Comparison of ENCODE assay signal across 15 cellular contexts in genomic region chr13:37446503-37446902, GRCh38.
DNase-seq lines count a peak whose midpoint lies in the region; ATAC-seq and TF ChIP-seq lines count a peak whose summit lies in the region.
"Had no signal": no experiment of that assay in that cellular context is flagged by ENCODE, and none has a peak within 500 bp of the region (broad histone marks: within the 10 kb centered on the region; RNA-seq: fewer than 3 reads in every experiment).

No MANE protein-coding gene starts in this region.

- H3K36me3 ChIP-seq in ACC112 (ENCODE audit: insufficient read depth, low read length): no peaks in the 10 kb centered on the region
- H3K36me3 ChIP-seq in IMR-90 (ENCODE audit: control insufficient read depth, insufficient read depth, low read length): no peaks in the 10 kb centered on the region
- no peaks in the 10 kb centered on the region for H3K36me3 ChIP-seq in left lung
- H3K36me3 ChIP-seq: SJCRH30, tibial nerve had no signal

- no peaks in the 10 kb centered on the region for H3K79me1 ChIP-seq in IMR-90 (ENCODE audit: low read depth in 1 of 2, low read length in 2 of 2)

- dilution Hi-C loops in IMR-90 (cut with HindIII; ENCODE audit: low sequenced_read_pairs, unreplicated experiment): no loop called here

- H3K18ac ChIP-seq in IMR-90 (ENCODE audit: low read depth, low read length): peak overlapping the region; percentile 94; the same call in 1 of the 2 replicates

- no CpG with 5 or more reads among the region's 3 CpGs for WGBS in IMR-90 (ENCODE audit: extremely low coverage in 2 of 2, insufficient read length in 1 of 2), 2 experiments

- H4K20me1 ChIP-seq in IMR-90 (ENCODE audit: insufficient read depth, low read length): no peaks in the 10 kb centered on the region

- H3K27me3 ChIP-seq in ACC112 (ENCODE audit: insufficient read depth, low read length) (no peaks in the 10 kb centered on the region), IMR-90 (ENCODE audit: control insufficient read depth, insufficient read depth, low read length) (no peaks in the 10 kb centered on the region), left lung (no peaks in the 10 kb centered on the region)
- H3K27me3 ChIP-seq: SJCRH30, tibial nerve had no signal

- POLR2A ChIA-PET in IMR-90 (lab: Charles Lee; ENCODE audit: unreplicated experiment): no interaction called here

- H2BK20ac ChIP-seq in IMR-90 (ENCODE audit: low read depth, low read length): peak overlapping the region; percentile 97

- no TSS peak for BruUV-seq in IMR-90 (replicated peaks; lab: Mats Ljungman, UMichigan)

- TF ChIP-seq POLR2A in IMR-90 (IDR thresholded peaks at IDR 0.05; ENCODE audit: low read depth, low read length): no peak

- peak overlapping the region; percentile 85 for H2BK5ac ChIP-seq in IMR-90 (ENCODE audit: low read depth, low read length, poor library complexity, severe bottlenecking)

- H3K4me1 ChIP-seq in ACC112 (ENCODE audit: control insufficient read depth, insufficient read depth, low read length, unreplicated experiment): peaks cover 44% of the 10 kb centered on the region
- H3K4me1 ChIP-seq in IMR-90 (ENCODE audit: control insufficient read depth, insufficient read depth, low read length): peaks cover 16% of the 10 kb centered on the region
- no peaks in the 10 kb centered on the region for H3K4me1 ChIP-seq in left lung
- H3K4me1 ChIP-seq: SJCRH30, tibial nerve had no signal

- H3K4ac ChIP-seq in IMR-90 (ENCODE audit: low read depth, low read length): peak overlapping the region; percentile 89

- H3K79me2 ChIP-seq in ACC112 (ENCODE audit: control insufficient read depth, insufficient read depth, low read length, unreplicated experiment): no peaks in the 10 kb centered on the region

- H3K14ac ChIP-seq in IMR-90 (replicated peaks; ENCODE audit: low read depth, low read length): peak overlapping the region; percentile 95

- peaks cover 12% of the 10 kb centered on the region; the same call in 1 of the 2 replicates for H3K9me1 ChIP-seq in IMR-90 (ENCODE audit: insufficient read depth, low read length)

- intact Hi-C loops in IMR-90 (cut with micrococcal nuclease) (no loop called here), left lung (cut with DNase I) (no loop called here)

- H3K27ac ChIP-seq in ACC112 (ENCODE audit: low read depth, low read length): peak overlapping the region; percentile 92
- no peak overlapping the region for H3K27ac ChIP-seq in IMR-90 (ENCODE audit: insufficient read depth, low read length)
- no peak overlapping the region for H3K27ac ChIP-seq in left lung
- H3K27ac ChIP-seq: HL-60, SJCRH30, tibial nerve had no signal

- H3K4me2 ChIP-seq in IMR-90 (ENCODE audit: low read depth, low read length): peak overlapping the region; percentile 28; the same call in 1 of the 2 replicates

- H4K91ac ChIP-seq in IMR-90 (ENCODE audit: insufficient read depth, low read depth, low read length): peak overlapping the region; percentile 81

- CTCF ChIA-PET in IMR-90 (lab: Yijun Ruan, JAX): interaction anchor here (0.6 kb wide), 1 partner anchor 60 kb away, joined by 3 read pairs; no protein-coding TSS in a partner anchor

- TF ChIP-seq RAD21 in IMR-90 (IDR thresholded peaks at IDR 0.05; ENCODE audit: low read length): no peak

- no peak overlapping the region for H3K9ac ChIP-seq in IMR-90 (ENCODE audit: low read depth, low read length)

- 0 out of 2 replicates have a peak overlapping the region, but pooled peaks have one; percentile 78 for H3K23ac ChIP-seq in IMR-90 (ENCODE audit: low read depth, low read length)

- peak; percentile 93 for DNase-seq in IMR-90
- DNase-seq in epidermal melanocyte (ENCODE audit: insufficient read length, low spot score): peak; percentile 18
- DNase-seq in left lung: peak in 1 of 2 donors; percentile 36
- no peak for DNase-seq in NCI-H2227 (lab: John Stamatoyannopoulos, UW; ENCODE audit: unreplicated experiment)
- no peak for DNase-seq in NCI-H345 (lab: John Stamatoyannopoulos, UW)
- DNase-seq: AML-193, hippocampal formation, NCI-H526 treated with DMSO at 0.1 percent for 48 hours, SJCRH30 had no signal

- H4K5ac ChIP-seq in IMR-90 (ENCODE audit: low read depth, low read length): peak overlapping the region; percentile 78; the same call in 1 of the 2 replicates

- peak overlapping the region in 1 of 2 experiments; percentile 80; a peak in 3 of 4 replicates for H4K8ac ChIP-seq in IMR-90 (ENCODE audit: low read depth in 2 of 2, low read length in 2 of 2)

- H3K9me3 ChIP-seq in IMR-90 (ENCODE audit: control insufficient read depth, insufficient read depth, low read length) (no peaks in the 10 kb centered on the region), left lung (peaks cover 0 to 6% of the 10 kb centered on the region in 2 donors)
- H3K9me3 ChIP-seq: SJCRH30, tibial nerve had no signal

- H2AK9ac ChIP-seq in IMR-90 (replicated peaks; ENCODE audit: low read depth, low read length, poor library complexity): no peak overlapping the region

- peak; percentile 90 for ATAC-seq in IMR-90 (ENCODE audit: low read depth)
- ATAC-seq in left lung: peak; percentile 66
- ATAC-seq in HG02884 (IDR thresholded peaks at IDR 0.05; ENCODE audit: unreplicated experiment): no peak
- ATAC-seq in GM21737 (IDR thresholded peaks at IDR 0.05; ENCODE audit: unreplicated experiment): no peak
- ATAC-seq: activated CD4-positive, CD25-positive, alpha-beta regulatory T cell treated with anti-CD3 and anti-CD28 coated beads, Interleukin-2, amount 50 U/mL, for 24 hours had no signal

- TF ChIP-seq CTCF in IMR-90 (conservative IDR thresholded peaks at IDR 0.05; ENCODE audit: low read depth, low read length) (no peak), left lung (IDR thresholded peaks at IDR 0.05) (no peak)

- in situ Hi-C loops in IMR-90 (cut with MboI; ENCODE audit: low sequenced_read_pairs): no loop called here

- H2AFZ ChIP-seq in ACC112 (ENCODE audit: low read length, unreplicated experiment): no peak overlapping the region
- H2AFZ ChIP-seq in IMR-90 (replicated peaks; ENCODE audit: low read length, poor library complexity): no peak overlapping the region

- no peak overlapping the region for H3K4me3 ChIP-seq in ACC112 (ENCODE audit: low read depth, low read length)
- H3K4me3 ChIP-seq in IMR-90 (ENCODE audit: insufficient read depth, low read depth, low read length): no peak overlapping the region
- no peak overlapping the region for H3K4me3 ChIP-seq in left lung
- H3K4me3 ChIP-seq: SJCRH30, tibial nerve had no signal

- peak overlapping the region; percentile 7; the same call in 1 of the 2 replicates for H3K56ac ChIP-seq in IMR-90 (ENCODE audit: extremely low read depth, insufficient read depth, low read length)

- H2BK15ac ChIP-seq in IMR-90 (ENCODE audit: low read depth, low read length): peak overlapping the region; percentile 69; the same call in 2 of the 3 replicates

- H2AK5ac ChIP-seq in IMR-90 (ENCODE audit: low read depth, low read length): peak overlapping the region; percentile 45; the same call in 1 of the 2 replicates

- H2BK120ac ChIP-seq in IMR-90 (ENCODE audit: low read depth, low read length): peak overlapping the region; percentile 92

TF ChIP-seq in IMR-90, 13 proteins besides CTCF, POLR2A, EP300 and RAD21:
- peak; percentile 98 for TF ChIP-seq BHLHE40 (IDR thresholded peaks at IDR 0.05; ENCODE audit: low read depth, low read length)
- TF ChIP-seq, protein P1, sequence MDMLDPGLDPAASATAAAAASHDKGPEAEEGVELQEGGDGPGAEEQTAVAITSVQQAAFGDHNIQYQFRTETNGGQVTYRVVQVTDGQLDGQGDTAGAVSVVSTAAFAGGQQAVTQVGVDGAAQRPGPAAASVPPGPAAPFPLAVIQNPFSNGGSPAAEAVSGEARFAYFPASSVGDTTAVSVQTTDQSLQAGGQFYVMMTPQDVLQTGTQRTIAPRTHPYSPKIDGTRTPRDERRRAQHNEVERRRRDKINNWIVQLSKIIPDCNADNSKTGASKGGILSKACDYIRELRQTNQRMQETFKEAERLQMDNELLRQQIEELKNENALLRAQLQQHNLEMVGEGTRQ (IDR thresholded peaks at IDR 0.05; ENCODE audit: low read depth, low read length): peak; percentile 40; the same call in 1 of the 2 replicates
- TF ChIP-seq MXI1 (IDR thresholded peaks at IDR 0.05; ENCODE audit: borderline replicate concordance, low read depth, low read length): no peak
- 0 out of 2 replicates have a peak, but pooled peaks have one; percentile 21 for TF ChIP-seq CEBPB (IDR thresholded peaks at IDR 0.05; ENCODE audit: low read depth, low read length)
- TF ChIP-seq CHD1 (IDR thresholded peaks at IDR 0.05; ENCODE audit: low read depth, low read length): no peak
- TF ChIP-seq MAFK (IDR thresholded peaks at IDR 0.05; ENCODE audit: low read depth, low read length): peak; percentile 70
- TF ChIP-seq FOS (IDR thresholded peaks at IDR 0.05; ENCODE audit: low read depth, low read length): peak; percentile 95
- TF ChIP-seq NFE2L2 (IDR thresholded peaks at IDR 0.05; ENCODE audit: low read depth, low read length): no peak

Comparison
In these comparisons a context has a peak if more than half of its experiments do, and no peak if none do; other contexts are left out.
1. ATAC-seq: peak in IMR-90 (single experiment) and left lung (single experiment); none in HG02884 (single experiment) and GM21737 (single experiment).
2. DNase-seq: peak in IMR-90 (single experiment) and epidermal melanocyte (single experiment); none in NCI-H2227 (single experiment) and NCI-H345 (single experiment).